8 cellular contexts compared by ENCODE assay signal in the genomic region with DNA sequence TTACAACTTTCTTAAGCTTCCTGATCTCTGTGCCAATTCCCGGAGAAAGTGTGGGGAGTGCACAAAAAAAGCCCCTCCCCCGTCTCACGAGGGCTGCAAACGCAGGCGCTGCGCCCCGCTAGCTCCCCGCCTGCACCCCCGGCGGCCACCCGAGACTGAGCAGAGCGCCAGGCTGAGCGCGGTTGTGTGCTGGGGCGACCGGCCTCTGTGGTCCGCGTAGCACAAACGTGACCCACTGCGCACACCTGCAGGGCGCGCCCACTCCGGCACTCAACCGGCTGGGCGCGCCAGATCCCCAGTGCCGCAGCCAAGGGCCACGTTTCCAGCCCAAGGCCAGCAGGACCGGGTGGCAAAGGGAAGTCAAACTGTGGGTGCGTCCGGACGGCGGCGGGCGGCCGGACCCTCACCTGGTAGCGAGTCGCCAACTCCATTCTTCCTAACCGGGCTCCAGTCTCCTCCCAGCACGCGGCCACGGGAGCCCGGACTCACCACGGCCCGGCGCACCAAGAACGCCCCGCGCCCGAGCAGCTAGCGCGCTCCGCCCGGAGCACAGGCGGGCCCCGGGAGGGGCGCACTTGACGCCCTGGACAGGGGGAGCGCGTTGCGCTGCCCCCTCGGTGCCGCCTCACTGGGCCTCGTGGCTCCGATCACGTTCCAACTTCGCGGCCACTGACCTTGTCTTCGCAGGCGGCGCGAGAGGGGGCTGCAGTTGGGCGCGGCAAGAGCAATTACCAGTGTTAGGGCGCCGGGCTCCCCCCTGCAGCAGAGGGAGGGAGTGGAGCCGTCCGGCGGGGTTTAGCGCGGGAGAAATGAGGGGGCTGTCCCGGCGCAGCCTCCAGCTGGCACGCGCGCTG. TPM values are rescaled to one million over a fixed set of nuclear protein-coding genes. Genes with fewer than 3 reads are reported as not detected.
DNase-seq lines count a peak whose midpoint lies in the region; ATAC-seq and TF ChIP-seq lines count a peak whose summit lies in the region.

CDCA7L (minus strand) TSS at position 526 of the 854 bp plus-strand sequence; CDS start at position 431, 95 bp downstream.

- no peak within 1 kb of the TSS for H3K27ac Mint-ChIP-seq in mesothelial cell of epicardium

- ATAC-seq in GM19324 (IDR thresholded peaks at IDR 0.05; ENCODE audit: low FRiP score, unreplicated experiment) (peak; percentile 91), HG03442 (IDR thresholded peaks at IDR 0.05; ENCODE audit: unreplicated experiment) (peak; percentile 79)

- DNase-seq in C1 segment of cervical spinal cord (lab: John Stamatoyannopoulos, UW) (peak in 12 of 14 donors; percentile 33 to 82 (median 56)), NCI-H526 (lab: John Stamatoyannopoulos, UW) (peak; percentile 83 to 93), mesothelial cell of epicardium (ENCODE audit: low spot score in 2 of 2, unreplicated experiment in 2 of 2) (peak; percentile 50 to 72)
- DNase-seq in stimulated activated CD8-positive, alpha-beta memory T cell treated with anti-CD3 and anti-CD28 coated beads, Interleukin-4, amount 100 ng/mL, for 24 hours (ENCODE audit: low read depth), result peak; percentile 55

- in situ Hi-C loops in endometrial microvascular endothelial cells (cut with HindIII; ENCODE audit: inconsistent ontology term, low pct_unique_long_range_greater_than_20kb, low sequenced_read_pairs), result no loop called here

- POLR2A ChIA-PET in activated CD8-positive, alpha-beta memory T cell treated with anti-CD3 and anti-CD28 coated beads for 36 hours (lab: Charles Lee), result interaction anchor here (1.0 to 1.6 kb wide), 2 partner anchors 22 to 518 kb away, joined by 5 to 6 read pairs; partner anchors contain the start of gene SP4

- CTCF ChIA-PET in activated CD8-positive, alpha-beta memory T cell treated with anti-CD3 and anti-CD28 coated beads for 36 hours (lab: Charles Lee), result interaction anchor here (1.2 to 1.3 kb wide), 2 partner anchors 48 to 138 kb away, joined by 3 read pairs; no protein-coding TSS in a partner anchor

- no peaks in the 10 kb centered on the region for H3K9me3 Mint-ChIP-seq in mesothelial cell of epicardium

- peaks cover 80% of the 10 kb centered on the region for H3K27me3 Mint-ChIP-seq in mesothelial cell of epicardium (ENCODE audit: low read depth)

- peaks cover 40% of the 10 kb centered on the region for H3K4me1 Mint-ChIP-seq in mesothelial cell of epicardium

- no peaks in the 10 kb centered on the region for H3K36me3 Mint-ChIP-seq in mesothelial cell of epicardium

- peak within 1 kb of the TSS; percentile 78 for H3K4me3 Mint-ChIP-seq in mesothelial cell of epicardium

- no peak for TF ChIP-seq CTCF in mesothelial cell of epicardium (IDR thresholded peaks at IDR 0.05; ENCODE audit: unreplicated experiment)

RNA-seq across cellular contexts. Expression of gene CDCA7L, which starts in this region (rescaled TPM):
- 10 to 100 TPM; 92.7 to 96.5 TPM for total RNA-seq in activated CD8-positive, alpha-beta memory T cell treated with anti-CD3 and anti-CD28 coated beads for 36 hours
- total RNA-seq in endometrial microvascular endothelial cells (ENCODE audit: inconsistent ontology term) (51.0 TPM), mesothelial cell of epicardium (25.6 to 28.6 TPM (median 26.5 TPM) in 3 replicates)

Comparison
In these comparisons a context has a peak if more than half of its experiments do, and no peak if none do; other contexts are left out.
1. Peak in every context shown above with its lines: DNase-seq and ATAC-seq.